ENCODE assay signal across 1 cellular context in genomic region chr3:155664922-155665695, GRCh38.
TF ChIP-seq lines count a peak whose summit lies in the region.

No MANE protein-coding gene starts in this region.

TF ChIP-seq in HepG2, 621 proteins besides CTCF, POLR2A, EP300 and RAD21 (continued from another document and continues in another):
- TF ChIP-seq ZBTB49 (CRISPR knock-in tag; IDR thresholded peaks at IDR 0.05; ENCODE audit: borderline replicate concordance) (no peak), RFXAP (CRISPR knock-in tag; IDR thresholded peaks at IDR 0.05; ENCODE audit: borderline replicate concordance) (no peak), SALL1 (CRISPR knock-in tag; IDR thresholded peaks at IDR 0.05) (peak; percentile 38; the same call in 1 of the 2 replicates), SRSF1 (optimal IDR thresholded peaks at IDR 0.05; ENCODE audit: low read depth, low read length) (no peak), NFIC (IDR thresholded peaks at IDR 0.05; ENCODE audit: low read length) (peak; percentile 37; the same call in 1 of the 2 replicates), ZNF562 (CRISPR knock-in tag; IDR thresholded peaks at IDR 0.05; ENCODE audit: borderline replicate concordance) (no peak), ZNF770 (CRISPR knock-in tag; IDR thresholded peaks at IDR 0.05) (peak; percentile 69; the same call in 1 of the 2 replicates), ZNF282 (IDR thresholded peaks at IDR 0.05; ENCODE audit: partially characterized antibody) (no peak), PHF21A (CRISPR knock-in tag; IDR thresholded peaks at IDR 0.05) (0 out of 2 replicates have a peak, but pooled peaks have one; percentile 50), ZNF430 (CRISPR knock-in tag; IDR thresholded peaks at IDR 0.05) (no peak), RXRB (CRISPR knock-in tag; IDR thresholded peaks at IDR 0.05; ENCODE audit: borderline replicate concordance) (peak; percentile 35; the same call in 1 of the 2 replicates), JARID2 (CRISPR knock-in tag; IDR thresholded peaks at IDR 0.05; ENCODE audit: insufficient replicate concordance) (no peak), GPBP1L1 (CRISPR knock-in tag; IDR thresholded peaks at IDR 0.05) (no peak), FOSL2 (CRISPR knock-in tag; IDR thresholded peaks at IDR 0.05) (no peak), ATAD3A (CRISPR knock-in tag; IDR thresholded peaks at IDR 0.05) (no peak), KLF6 (CRISPR knock-in tag; IDR thresholded peaks at IDR 0.05) (no peak), NFE2 (CRISPR knock-in tag; IDR thresholded peaks at IDR 0.05) (no peak), PHF8 (CRISPR knock-in tag; IDR thresholded peaks at IDR 0.05) (no peak), ZNF597 (CRISPR knock-in tag; IDR thresholded peaks at IDR 0.05) (no peak), RARA (CRISPR knock-in tag; IDR thresholded peaks at IDR 0.05) (peak; percentile 30), ZNF773 (CRISPR knock-in tag; IDR thresholded peaks at IDR 0.05; ENCODE audit: borderline replicate concordance) (no peak), HNRNPL (IDR thresholded peaks at IDR 0.05; ENCODE audit: low read depth, low read length) (no peak), ZNF431 (CRISPR knock-in tag; IDR thresholded peaks at IDR 0.05; ENCODE audit: borderline replicate concordance, low read depth) (no peak), HNF1A (IDR thresholded peaks at IDR 0.05; ENCODE audit: low read depth) (0 out of 2 replicates have a peak, but pooled peaks have one; percentile 35), HNF1A (CRISPR knock-in tag; IDR thresholded peaks at IDR 0.05; ENCODE audit: borderline replicate concordance) (peak; percentile 72; the same call in 1 of the 2 replicates), ZBTB34 (CRISPR knock-in tag; IDR thresholded peaks at IDR 0.05) (0 out of 2 replicates have a peak, but pooled peaks have one; percentile 24), PBX3 (CRISPR knock-in tag; IDR thresholded peaks at IDR 0.05; ENCODE audit: borderline replicate concordance) (no peak), ZNF740 (CRISPR knock-in tag; IDR thresholded peaks at IDR 0.05) (no peak), ZNF275 (CRISPR knock-in tag; IDR thresholded peaks at IDR 0.05; ENCODE audit: borderline replicate concordance) (no peak), ZNF713 (CRISPR knock-in tag; IDR thresholded peaks at IDR 0.05) (no peak), NKX3-1 (CRISPR knock-in tag; IDR thresholded peaks at IDR 0.05) (no peak), BRD4 (CRISPR knock-in tag; IDR thresholded peaks at IDR 0.05) (no peak), HIVEP1 (CRISPR knock-in tag; IDR thresholded peaks at IDR 0.05) (no peak), ZNF800 (CRISPR knock-in tag; IDR thresholded peaks at IDR 0.05) (no peak), ZNF460 (CRISPR knock-in tag; IDR thresholded peaks at IDR 0.05; ENCODE audit: borderline replicate concordance) (no peak), NRL (CRISPR knock-in tag; IDR thresholded peaks at IDR 0.05; ENCODE audit: borderline replicate concordance) (no peak), ZNF768 (CRISPR knock-in tag; IDR thresholded peaks at IDR 0.05) (no peak), SOX6 (IDR thresholded peaks at IDR 0.05) (no peak), SOX6 (CRISPR knock-in tag; IDR thresholded peaks at IDR 0.05) (peak; percentile 75), DPF2 (CRISPR knock-in tag; IDR thresholded peaks at IDR 0.05; ENCODE audit: borderline replicate concordance, low read depth) (0 out of 2 replicates have a peak, but pooled peaks have one; percentile 16), MLXIP (CRISPR knock-in tag; IDR thresholded peaks at IDR 0.05; ENCODE audit: borderline replicate concordance) (no peak), CCAR2 (optimal IDR thresholded peaks at IDR 0.05; ENCODE audit: low read depth, low read length) (no peak)
